Comparison of ENCODE assay signal across 16 cellular contexts in the genomic region with DNA sequence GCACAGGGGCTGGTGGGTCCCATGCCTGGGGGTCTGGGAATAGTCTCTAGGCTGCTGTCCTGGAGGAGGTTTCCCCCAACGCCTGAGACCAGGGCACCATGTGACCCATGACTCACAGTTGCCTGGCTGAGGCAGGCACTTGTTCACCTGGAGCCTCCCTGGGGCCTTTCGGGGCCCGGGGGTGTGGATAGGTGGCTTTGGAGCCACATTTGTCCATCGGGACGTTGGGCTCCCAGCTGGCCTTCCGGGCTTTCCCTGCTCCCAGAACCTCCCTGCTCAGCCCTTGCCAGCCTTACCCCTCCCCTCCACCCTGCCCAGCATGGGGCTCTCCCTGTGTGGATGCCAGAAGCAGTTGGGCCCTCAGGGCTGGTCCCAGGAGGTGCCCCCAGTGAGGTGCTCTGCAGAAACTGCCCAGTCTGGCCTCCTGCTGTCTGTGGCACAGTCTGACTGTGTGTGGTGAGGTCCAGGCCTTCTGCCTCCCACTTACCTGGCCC. TPM values are rescaled to one million over a fixed set of nuclear protein-coding genes. Genes with fewer than 3 reads are reported as not detected.
DNase-seq lines count a peak whose midpoint lies in the region; ATAC-seq and TF ChIP-seq lines count a peak whose summit lies in the region.
"Had no signal": no experiment of that assay in that cellular context is flagged by ENCODE, and none has a peak within 500 bp of the region (broad histone marks: within the 10 kb centered on the region; RNA-seq: fewer than 3 reads in every experiment).

No MANE protein-coding gene starts in this region.

- H3K27me3 Mint-ChIP-seq in activated T-helper 17 cell treated with anti-CD3 and anti-CD28 coated beads, Interleukin-2, amount 50 U/mL, for 72 hours = no peaks in the 10 kb centered on the region

- H3K4me3 ChIP-seq in hepatocyte = no peak overlapping the region
- no peak overlapping the region for H3K4me3 ChIP-seq in stomach smooth muscle (ENCODE audit: low read length in 2 of 2)
- H3K4me3 ChIP-seq: A549, SJCRH30, thyroid gland had no signal

- H2AFZ ChIP-seq in hepatocyte = no peak overlapping the region

- H3K9me3 Mint-ChIP-seq in activated T-helper 17 cell treated with anti-CD3 and anti-CD28 coated beads, Interleukin-2, amount 50 U/mL, for 72 hours = no peaks in the 10 kb centered on the region

- H3K9me2 ChIP-seq in hepatocyte (replicated peaks; ENCODE audit: insufficient read depth) = no peaks in the 10 kb centered on the region

- H3K27me3 ChIP-seq in hepatocyte = no peaks in the 10 kb centered on the region
- no peaks in the 10 kb centered on the region for H3K27me3 ChIP-seq in stomach smooth muscle (ENCODE audit: control insufficient read depth in 1 of 2, insufficient read depth in 2 of 2, low read length in 2 of 2)
- H3K27me3 ChIP-seq: neutrophil, SJCRH30, thyroid gland had no signal

- no peak overlapping the region for H3K4me2 ChIP-seq in hepatocyte
- H3K4me2 ChIP-seq: A549, KMS-11 had no signal

- no peaks in the 10 kb centered on the region for H4K20me1 ChIP-seq in hepatocyte (ENCODE audit: insufficient read depth, poor library complexity, severe bottlenecking)

- ATAC-seq in activated T-helper 17 cell treated with anti-CD3 and anti-CD28 coated beads, Interleukin-2, amount 50 U/mL, for 72 hours (replicated peaks) = peak; percentile 43
- no peak for ATAC-seq in HG03175 (IDR thresholded peaks at IDR 0.05; ENCODE audit: unreplicated experiment)

- H3K4me1 ChIP-seq in hepatocyte (ENCODE audit: insufficient read depth) = peaks cover 11% of the 10 kb centered on the region
- peaks cover 46% of the 10 kb centered on the region for H3K4me1 ChIP-seq in stomach smooth muscle (ENCODE audit: control insufficient read depth, insufficient read depth, low read length)
- H3K4me1 ChIP-seq: A549, SJCRH30, thyroid gland had no signal

- H3K4me1 Mint-ChIP-seq in activated T-helper 17 cell treated with anti-CD3 and anti-CD28 coated beads, Interleukin-2, amount 50 U/mL, for 72 hours = no peaks in the 10 kb centered on the region

- no peaks in the 10 kb centered on the region for H3K79me2 ChIP-seq in hepatocyte

- H3K36me3 ChIP-seq in hepatocyte (replicated peaks; ENCODE audit: insufficient read depth, low read depth) = no peaks in the 10 kb centered on the region
- peaks cover 47 to 49% of the 10 kb centered on the region in 2 donors for H3K36me3 ChIP-seq in stomach smooth muscle (ENCODE audit: control insufficient read depth in 2 of 2, insufficient read depth in 2 of 2, low read length in 2 of 2)
- H3K36me3 ChIP-seq: neutrophil, SJCRH30 had no signal

- H3K9me3 ChIP-seq in hepatocyte (ENCODE audit: low read depth) (no peaks in the 10 kb centered on the region), stomach smooth muscle (ENCODE audit: control insufficient read depth in 2 of 2, low read length in 2 of 2) (no peaks in the 10 kb centered on the region)
- H3K9me3 ChIP-seq: A549, neutrophil, SJCRH30, thyroid gland had no signal

- H3K36me3 Mint-ChIP-seq in activated T-helper 17 cell treated with anti-CD3 and anti-CD28 coated beads, Interleukin-2, amount 50 U/mL, for 72 hours (ENCODE audit: low read depth) = no peaks in the 10 kb centered on the region

- DNase-seq in activated CD4-positive, alpha-beta T cell treated with anti-CD3 and anti-CD28 coated beads for 48 hours = peak; percentile 4
- no peak for DNase-seq in activated CD4-positive, alpha-beta T cell treated with anti-CD3 and anti-CD28 coated beads, Interleukin-2, amount 50 U/mL, for 48 hours
- DNase-seq in hepatocyte (ENCODE audit: low spot score) (peak; percentile 52), NCI-H2227 treated with DMSO at 0.1 percent for 48 hours (lab: John Stamatoyannopoulos, UW) (no peak), DMS53 treated with DMSO at 0.1 percent for 48 hours (lab: John Stamatoyannopoulos, UW; ENCODE audit: unreplicated experiment) (no peak)
- DNase-seq: activated CD4-positive, alpha-beta T cell treated with anti-CD3 and anti-CD28 coated beads, Interleukin-2, amount 50 U/mL, for 1 hour; DMS153; NCI-H345 had no signal

- 83% methylated on average over 6 of the region's 6 CpGs for WGBS in hepatocyte (ENCODE audit: low lambda C conversion rate, missing lambda C conversion rate)

- H3K9ac ChIP-seq in stomach smooth muscle (ENCODE audit: low read length in 2 of 2) = peak overlapping the region in 1 of 2 donors; percentile 13
- H3K9ac ChIP-seq: KMS-11 had no signal

- no peak overlapping the region for H3K27ac Mint-ChIP-seq in activated T-helper 17 cell treated with anti-CD3 and anti-CD28 coated beads, Interleukin-2, amount 50 U/mL, for 72 hours

- no peak for TF ChIP-seq CTCF in hepatocyte (IDR thresholded peaks at IDR 0.05; ENCODE audit: poor library complexity)

- no peak overlapping the region for H3K4me3 Mint-ChIP-seq in activated T-helper 17 cell treated with anti-CD3 and anti-CD28 coated beads, Interleukin-2, amount 50 U/mL, for 72 hours

- peak overlapping the region; percentile 43 for H3K27ac ChIP-seq in hepatocyte
- H3K27ac ChIP-seq in stomach smooth muscle (ENCODE audit: low read length) = peak overlapping the region; percentile 71
- H3K27ac ChIP-seq: A549, KMS-11, neutrophil, SJCRH30, thyroid gland had no signal

RNA-seq across cellular contexts. Expression of a gene that starts 14.2 kb away (rescaled TPM):
- total RNA-seq in activated T-helper 17 cell treated with anti-CD3 and anti-CD28 coated beads, Interleukin-2, amount 50 U/mL, for 72 hours = 1 to 10 TPM in 1 of 2 donors, under 1 TPM in 1; 0.69 to 2.0 TPM
- 193 and 296 TPM in 2 replicates for total RNA-seq in hepatocyte
- polyA plus RNA-seq in hepatocyte = 592 and 616 TPM in 2 replicates

Comparison
In these comparisons a context has a peak if more than half of its experiments do, and no peak if none do; other contexts are left out.
1. DNase-seq: peak in activated CD4-positive, alpha-beta T cell treated with anti-CD3 and anti-CD28 coated beads for 48 hours (single experiment) and hepatocyte (single experiment); none in activated CD4-positive, alpha-beta T cell treated with anti-CD3 and anti-CD28 coated beads, Interleukin-2, amount 50 U/mL, for 48 hours (0 of 2), NCI-H2227 treated with DMSO at 0.1 percent for 48 hours (single experiment) and DMS53 treated with DMSO at 0.1 percent for 48 hours (single experiment).
2. RNA of a gene that starts 14.2 kb away (total RNA-seq): 193 to 296 TPM in hepatocyte; 0.69 to 2.0 TPM in activated T-helper 17 cell treated with anti-CD3 and anti-CD28 coated beads, Interleukin-2, amount 50 U/mL, for 72 hours; every median in the first group is over 10 times any median in the second.